ENCODE assay signal across 12 cellular contexts in genomic region chr5:75363726-75364495, GRCh38. TPM values are rescaled to one million over a fixed set of nuclear protein-coding genes. Genes with fewer than 3 reads are reported as not detected.
DNase-seq lines count a peak whose midpoint lies in the region; ATAC-seq, FAIRE-seq and TF ChIP-seq lines count a peak whose summit lies in the region.
"Had no signal": no experiment of that assay in that cellular context is flagged by ENCODE, and none has a peak within 500 bp of the region (broad histone marks: within the 10 kb centered on the region; RNA-seq: fewer than 3 reads in every experiment).

No MANE protein-coding gene starts in this region.

- CTCF ChIA-PET in A549 (lab: Yijun Ruan, JAX) = interaction anchor here (0.6 to 1.1 kb wide), 3 partner anchors 15 to 157 kb away, joined by 3 read pairs; no protein-coding TSS in a partner anchor

- TF ChIP-seq POLR2A in A549 (IDR thresholded peaks at IDR 0.05; ENCODE audit: low read length) = no peak

- peak overlapping the region in 1 of 5 experiments; percentile 3 for H3K4me3 Mint-ChIP-seq in brain
- H3K4me3 Mint-ChIP-seq: stimulated activated naive CD8-positive, alpha-beta T cell treated with anti-CD3 and anti-CD28 coated beads, Interleukin-15, amount 100 ng/mL, for 72 hours had no signal

- H3K4me1 Mint-ChIP-seq in brain = peaks cover 47% of the 10 kb centered on the region

- no peak for TF ChIP-seq RAD21 in A549 (conservative IDR thresholded peaks at IDR 0.05 in 1 of 2, IDR thresholded peaks at IDR 0.05 in 1 of 2)
- TF ChIP-seq RAD21 in Ishikawa (IDR thresholded peaks at IDR 0.05; ENCODE audit: low read depth) = no peak

- H3K27ac Mint-ChIP-seq in brain = peak overlapping the region; percentile 15 to 95 (median 66)
- H3K27ac Mint-ChIP-seq: stimulated activated naive CD8-positive, alpha-beta T cell treated with anti-CD3 and anti-CD28 coated beads, Interleukin-15, amount 100 ng/mL, for 72 hours had no signal

- peaks cover 42% of the 10 kb centered on the region for H3K36me3 ChIP-seq in mesodermal cell (ENCODE audit: control insufficient read depth, insufficient read depth, low read length)

- POLR2A ChIA-PET in A549 (lab: Yijun Ruan, JAX) = interaction anchor here (1.4 kb wide), 1 partner anchor 27 kb away, joined by 6 read pairs; the partner anchor contains the start of gene HMGCR

- TF ChIP-seq CTCF in A549 (IDR thresholded peaks at IDR 0.05) (no peak), brain (conservative IDR thresholded peaks at IDR 0.05) (no peak)

- H3K9me3 ChIP-seq in A549 = no peaks in the 10 kb centered on the region
- no peaks in the 10 kb centered on the region for H3K9me3 ChIP-seq in mesodermal cell (ENCODE audit: control insufficient read depth, low read length)
- H3K9me3 ChIP-seq: BLaER1 had no signal

- DNase-seq in A549 (ENCODE audit: low read depth in 1 of 2, low spot score in 1 of 2) (peak in 1 of 2 experiments; percentile 7), KBM-7 (no peak), globus pallidus (ENCODE audit: low spot score) (no peak), NCI-H146 treated with DMSO at 0.1 percent for 48 hours (lab: John Stamatoyannopoulos, UW; ENCODE audit: unreplicated experiment) (no peak), DMS114 treated with DMSO at 0.1 percent for 48 hours (lab: John Stamatoyannopoulos, UW; ENCODE audit: unreplicated experiment) (no peak)
- DNase-seq: Karpas-422; stimulated activated naive CD8-positive, alpha-beta T cell treated with anti-CD3 and anti-CD28 coated beads, Interleukin-15, amount 100 ng/mL, for 72 hours had no signal

- H3K27ac ChIP-seq in A549 (no peak overlapping the region), mesodermal cell (ENCODE audit: low read depth, low read length, severe bottlenecking) (peak overlapping the region; percentile 43)
- H3K27ac ChIP-seq: BLaER1 had no signal

- WGBS in A549 (ENCODE audit: missing lambda C conversion rate) = 89% methylated on average over 8 of the region's 8 CpGs
- 77 to 92% methylated on average over 7 of the region's 8 CpGs for WGBS in mesodermal cell (ENCODE audit: insufficient coverage in 2 of 2), 2 experiments

- H3K4me3 ChIP-seq in A549 = no peak overlapping the region
- H3K4me3 ChIP-seq in mesodermal cell (ENCODE audit: extremely low read depth, insufficient read depth, low read length, poor library complexity, severe bottlenecking) = no peak overlapping the region
- H3K4me3 ChIP-seq: BLaER1 had no signal

- TF ChIP-seq EP300 in A549 (IDR thresholded peaks at IDR 0.05) (no peak), Ishikawa (IDR thresholded peaks at IDR 0.05; ENCODE audit: borderline replicate concordance) (no peak)

- no peak for FAIRE-seq in A549 (lab: Jason Lieb, UNC)
- FAIRE-seq: TTC549 had no signal

- in situ Hi-C loops in KBM-7 (cut with MboI; ENCODE audit: low pct_unique_long_range_greater_than_20kb, low sequenced_read_pairs) = no loop called here

- ATAC-seq in A549 = peak; percentile 26 to 35; a peak in 3 of 6 replicates
- ATAC-seq: stimulated activated naive CD8-positive, alpha-beta T cell treated with anti-CD3 and anti-CD28 coated beads, Interleukin-15, amount 100 ng/mL, for 72 hours had no signal

- no peak overlapping the region for H3K4me2 ChIP-seq in A549
- H3K4me2 ChIP-seq: BLaER1 had no signal

- H3K36me3 Mint-ChIP-seq in brain = peaks cover 16% of the 10 kb centered on the region

- no peaks in the 10 kb centered on the region for H3K4me1 ChIP-seq in A549
- H3K4me1 ChIP-seq in mesodermal cell (ENCODE audit: control insufficient read depth, insufficient read depth, low read length, poor library complexity, severe bottlenecking) = peaks cover 11% of the 10 kb centered on the region
- H3K4me1 ChIP-seq: BLaER1 had no signal

- H3K27me3 Mint-ChIP-seq in brain = no peaks in the 10 kb centered on the region
- H3K27me3 Mint-ChIP-seq: stimulated activated naive CD8-positive, alpha-beta T cell treated with anti-CD3 and anti-CD28 coated beads, Interleukin-15, amount 100 ng/mL, for 72 hours had no signal

- no peaks in the 10 kb centered on the region for H3K9me3 Mint-ChIP-seq in brain
- H3K9me3 Mint-ChIP-seq: stimulated activated naive CD8-positive, alpha-beta T cell treated with anti-CD3 and anti-CD28 coated beads, Interleukin-15, amount 100 ng/mL, for 72 hours had no signal

TF ChIP-seq in A549, 52 proteins besides CTCF, POLR2A, EP300 and RAD21 (continues in another document):
- TF ChIP-seq, protein P1, sequence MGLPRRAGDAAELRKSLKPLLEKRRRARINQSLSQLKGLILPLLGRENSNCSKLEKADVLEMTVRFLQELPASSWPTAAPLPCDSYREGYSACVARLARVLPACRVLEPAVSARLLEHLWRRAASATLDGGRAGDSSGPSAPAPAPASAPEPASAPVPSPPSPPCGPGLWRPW (IDR thresholded peaks at IDR 0.05) = no peak
- TF ChIP-seq ATOH8 (CRISPR knock-in tag; IDR thresholded peaks at IDR 0.05; ENCODE audit: low read depth) (no peak), RCOR1 (IDR thresholded peaks at IDR 0.05; ENCODE audit: low read depth, low read length) (no peak), ESRRA (IDR thresholded peaks at IDR 0.05; ENCODE audit: borderline replicate concordance, low read length) (no peak), JUNB (IDR thresholded peaks at IDR 0.05) (no peak)

TF ChIP-seq in Ishikawa, 13 proteins besides CTCF, POLR2A, EP300 and RAD21:
- TF ChIP-seq USF1 (IDR thresholded peaks at IDR 0.05) (no peak), NFIC (IDR thresholded peaks at IDR 0.05) (peak; percentile 30; the same call in 1 of the 2 replicates), TCF12 (IDR thresholded peaks at IDR 0.05; ENCODE audit: low read depth) (no peak), TAF1 (IDR thresholded peaks at IDR 0.05; ENCODE audit: low read depth) (no peak)

RNA-seq across cellular contexts. Expression of gene HMGCR, which starts 26.9 kb away (rescaled TPM):
- 25.9 and 30.1 TPM in 2 replicates for polyA plus RNA-seq in A549 (2011; rRNA removed)
- 5.9 and 6.5 TPM in 2 replicates for polyA plus RNA-seq in A549 (2012; cell fraction: cytosol; rRNA removed)
- 10.1 and 14.5 TPM in 2 replicates for polyA plus RNA-seq in A549 (2012; cell fraction: nucleus; rRNA removed)
- 28.6 to 35.0 TPM (median 33.4 TPM) in 3 replicates for polyA plus RNA-seq in A549 (2017; fragmentation: RNase III; extraction: RNeasy Plus Mini Kit Qiagen cat#74134 plus additional on column Dnase treatment)
- 48.0 and 52.9 TPM in 2 replicates for polyA minus RNA-seq in A549 (2011; rRNA and poly(A)+ RNA removed)
- 23.0 TPM for polyA plus RNA-seq in brain (ENCODE audit: insufficient read depth, low read depth, low replicate concordance)
- 165 TPM for polyA plus RNA-seq in mesodermal cell (2013, experiment 1 of 2)
- 167 TPM for polyA plus RNA-seq in mesodermal cell (2013, experiment 2 of 2)
